ENCODE assay signal across 8 cellular contexts in the genomic region with DNA sequence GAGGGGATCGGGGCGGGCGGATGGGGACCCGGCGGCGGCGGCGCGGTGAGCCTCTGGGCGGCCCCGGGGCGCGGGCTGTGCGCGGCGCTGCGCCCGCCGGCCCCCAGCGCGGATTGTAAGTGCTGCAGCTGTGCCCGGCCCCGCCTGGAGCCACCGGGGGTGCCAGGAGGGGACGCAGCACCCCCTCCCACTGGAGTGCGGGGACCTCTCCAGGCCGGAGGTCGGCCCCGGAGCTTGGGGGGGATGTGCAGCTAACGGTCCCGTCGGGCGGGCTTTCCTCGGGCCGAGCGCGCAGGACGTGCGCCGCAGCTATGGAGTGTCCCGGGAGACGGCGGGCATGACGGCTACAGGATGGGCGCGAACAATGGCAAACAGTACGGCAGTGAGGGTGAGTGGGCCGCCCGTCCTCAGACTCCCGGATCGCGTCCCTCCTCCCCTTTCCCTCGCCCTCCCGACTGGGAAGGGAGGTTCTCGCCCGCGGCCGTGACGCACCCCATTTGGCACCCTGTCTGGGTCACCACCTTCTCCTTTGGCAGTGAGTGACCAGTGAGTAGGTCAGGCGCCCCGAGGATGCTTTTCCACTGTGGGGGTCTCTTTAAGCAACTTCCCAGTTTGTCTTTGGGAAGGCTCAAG. TPM values are rescaled to one million over a fixed set of nuclear protein-coding genes. Genes with fewer than 3 reads are reported as not detected.
A peak's percentile ranks its signal among the peaks of the same experiment; 100 is the strongest.
DNase-seq lines count a peak whose midpoint lies in the region; ATAC-seq and TF ChIP-seq lines count a peak whose summit lies in the region.

No MANE protein-coding gene starts in this region.

- ATAC-seq in GM21526 (IDR thresholded peaks at IDR 0.05; ENCODE audit: low FRiP score, unreplicated experiment): no peak
- ATAC-seq in activated CD8-positive, alpha-beta T cell treated with anti-CD3 and anti-CD28 coated beads, Interleukin-2, amount 10 ng/mL, durations not matched to agents 7 days and 5 days: no peak
- no peak for ATAC-seq in activated T-helper 17 cell treated with anti-CD3 and anti-CD28 coated beads, Interleukin-2, amount 50 U/mL, for 72 hours (replicated peaks)

- H3K36me3 Mint-ChIP-seq in activated CD8-positive, alpha-beta T cell treated with anti-CD3 and anti-CD28 coated beads, Interleukin-2, amount 10 ng/mL, durations not matched to agents 7 days and 5 days (ENCODE audit: low read depth): no peaks in the 10 kb centered on the region
- H3K36me3 Mint-ChIP-seq in activated T-helper 17 cell treated with anti-CD3 and anti-CD28 coated beads, Interleukin-2, amount 50 U/mL, for 72 hours (ENCODE audit: low read depth): no peaks in the 10 kb centered on the region

- TF ChIP-seq CTCF in BJ (IDR thresholded peaks at IDR 0.05; ENCODE audit: insufficient read depth, low read depth, low read length) (no peak), esophagus squamous epithelium (IDR thresholded peaks at IDR 0.05) (no peak)

- POLR2A ChIA-PET in BJ (lab: Charles Lee): interaction anchor here (1.6 kb wide), 1 partner anchor 9 kb away, joined by 4 read pairs; no protein-coding TSS in a partner anchor
- POLR2A ChIA-PET in activated CD8-positive, alpha-beta T cell treated with anti-CD3 and anti-CD28 coated beads, Interleukin-2, amount 10 ng/mL, durations not matched to agents 7 days and 5 days (lab: Charles Lee): no interaction called here

- H3K27ac ChIP-seq in esophagus squamous epithelium (peak overlapping the region; percentile 74 to 96 (median 90)), mucosa of rectum (ENCODE audit: low read depth in 2 of 2, low read length in 2 of 2) (peak overlapping the region; percentile 70 to 75)

- CTCF ChIA-PET in BJ (lab: Yijun Ruan, JAX): interaction anchor here (0.6 to 4.8 kb wide), 6 partner anchors 221 to 494 kb away, joined by 3 to 20 read pairs (median 7); no protein-coding TSS in a partner anchor
- CTCF ChIA-PET in activated CD8-positive, alpha-beta T cell treated with anti-CD3 and anti-CD28 coated beads, Interleukin-2, amount 10 ng/mL, durations not matched to agents 7 days and 5 days (lab: Charles Lee): no interaction called here

- intact Hi-C loops in esophagus squamous epithelium (cut with DNase I): no loop called here

- TF ChIP-seq POLR2A in esophagus squamous epithelium (IDR thresholded peaks at IDR 0.05): peak in 1 of 4 donors; percentile 3

- H3K4me3 Mint-ChIP-seq in activated CD8-positive, alpha-beta T cell treated with anti-CD3 and anti-CD28 coated beads, Interleukin-2, amount 10 ng/mL, durations not matched to agents 7 days and 5 days: no peak overlapping the region
- H3K4me3 Mint-ChIP-seq in activated T-helper 17 cell treated with anti-CD3 and anti-CD28 coated beads, Interleukin-2, amount 50 U/mL, for 72 hours: no peak overlapping the region

- no peaks in the 10 kb centered on the region for H3K27me3 ChIP-seq in BJ (ENCODE audit: control insufficient read depth, insufficient read depth, low read length)
- H3K27me3 ChIP-seq in MG63: peaks cover 2% of the 10 kb centered on the region; the same call in 1 of the 2 replicates
- peaks cover 0 to 14% (median 0%) of the 10 kb centered on the region in 4 donors for H3K27me3 ChIP-seq in esophagus squamous epithelium
- peaks cover 11 to 14% of the 10 kb centered on the region in 2 donors for H3K27me3 ChIP-seq in mucosa of rectum (ENCODE audit: control insufficient read depth in 2 of 2, insufficient read depth in 2 of 2, low read length in 2 of 2)

- H3K4me3 ChIP-seq in BJ (ENCODE audit: low read depth, low read length) (peak overlapping the region; percentile 77), MG63 (peak overlapping the region; percentile 84), esophagus squamous epithelium (peak overlapping the region; percentile 44 to 87 (median 65)), mucosa of rectum (ENCODE audit: low read length in 2 of 2) (peak overlapping the region; percentile 63 to 71)

- no peaks in the 10 kb centered on the region for H3K9me3 Mint-ChIP-seq in activated CD8-positive, alpha-beta T cell treated with anti-CD3 and anti-CD28 coated beads, Interleukin-2, amount 10 ng/mL, durations not matched to agents 7 days and 5 days (ENCODE audit: insufficient read depth)
- H3K9me3 Mint-ChIP-seq in activated T-helper 17 cell treated with anti-CD3 and anti-CD28 coated beads, Interleukin-2, amount 50 U/mL, for 72 hours: peaks cover 4% of the 10 kb centered on the region

- no peaks in the 10 kb centered on the region for H3K9me3 ChIP-seq in MG63
- no peaks in the 10 kb centered on the region for H3K9me3 ChIP-seq in esophagus squamous epithelium
- no peaks in the 10 kb centered on the region for H3K9me3 ChIP-seq in mucosa of rectum (ENCODE audit: control insufficient read depth in 2 of 2, low read length in 2 of 2)

- 1 to 12% methylated on average over 2 to 15 of the region's 61 CpGs for WGBS in esophagus squamous epithelium, 2 donors

- no peaks in the 10 kb centered on the region for H3K36me3 ChIP-seq in BJ (ENCODE audit: control insufficient read depth, insufficient read depth, low read length)
- peaks cover 29% of the 10 kb centered on the region for H3K36me3 ChIP-seq in MG63
- no peaks in the 10 kb centered on the region for H3K36me3 ChIP-seq in esophagus squamous epithelium
- no peaks in the 10 kb centered on the region for H3K36me3 ChIP-seq in mucosa of rectum (ENCODE audit: control insufficient read depth in 2 of 2, insufficient read depth in 2 of 2, low read length in 2 of 2)

- no peaks in the 10 kb centered on the region for H3K4me1 Mint-ChIP-seq in activated CD8-positive, alpha-beta T cell treated with anti-CD3 and anti-CD28 coated beads, Interleukin-2, amount 10 ng/mL, durations not matched to agents 7 days and 5 days (ENCODE audit: low read depth)
- H3K4me1 Mint-ChIP-seq in activated T-helper 17 cell treated with anti-CD3 and anti-CD28 coated beads, Interleukin-2, amount 50 U/mL, for 72 hours: no peaks in the 10 kb centered on the region

- H3K27me3 Mint-ChIP-seq in activated CD8-positive, alpha-beta T cell treated with anti-CD3 and anti-CD28 coated beads, Interleukin-2, amount 10 ng/mL, durations not matched to agents 7 days and 5 days (ENCODE audit: low read depth): peaks cover 30% of the 10 kb centered on the region
- peaks cover 19% of the 10 kb centered on the region for H3K27me3 Mint-ChIP-seq in activated T-helper 17 cell treated with anti-CD3 and anti-CD28 coated beads, Interleukin-2, amount 50 U/mL, for 72 hours

- no peak for DNase-seq in BJ (ENCODE audit: low read depth)
- peak; percentile 87 for DNase-seq in MG63
- no peak for DNase-seq in esophagus squamous epithelium (lab: John Stamatoyannopoulos, UW)
- DNase-seq in activated CD8-positive, alpha-beta T cell treated with anti-CD3 and anti-CD28 coated beads, Interleukin-2, amount 10 ng/mL, durations not matched to agents 7 days and 5 days: no peak
- no peak for DNase-seq in stimulated activated CD4-positive, alpha-beta T cell treated with anti-CD3 and anti-CD28 coated beads, Interleukin-12 subunit alpha, Interleukin-12 subunit beta, amount 100 ng/mL, for 4 hours

- H3K4me1 ChIP-seq in esophagus squamous epithelium: peaks cover 8 to 43% (median 15%) of the 10 kb centered on the region in 3 donors
- peaks cover 0 to 2% of the 10 kb centered on the region in 2 donors for H3K4me1 ChIP-seq in mucosa of rectum (ENCODE audit: control insufficient read depth in 2 of 2, insufficient read depth in 2 of 2, low read length in 2 of 2)

- peak overlapping the region in 1 of 2 donors; percentile 63 for H3K9ac ChIP-seq in mucosa of rectum (ENCODE audit: low read depth in 1 of 2, low read length in 2 of 2)

- no peak overlapping the region for H3K27ac Mint-ChIP-seq in activated CD8-positive, alpha-beta T cell treated with anti-CD3 and anti-CD28 coated beads, Interleukin-2, amount 10 ng/mL, durations not matched to agents 7 days and 5 days
- no peak overlapping the region for H3K27ac Mint-ChIP-seq in activated T-helper 17 cell treated with anti-CD3 and anti-CD28 coated beads, Interleukin-2, amount 50 U/mL, for 72 hours

RNA-seq across cellular contexts. Expression of gene FBXL7, which starts 0.5 kb away (rescaled TPM):
- polyA plus RNA-seq in BJ (2011; rRNA removed): 17.9 and 23.2 TPM in 2 replicates
- polyA minus RNA-seq in BJ (2011; rRNA and poly(A)+ RNA removed): 33.2 and 36.8 TPM in 2 replicates
- total RNA-seq in MG63 (2014; rRNA removed; shearing (Covaris generic); ENCODE audit: low replicate concordance): 9.4 and 17.9 TPM in 2 replicates
- total RNA-seq in esophagus squamous epithelium: 10 to 100 TPM in 1 of 4 donors, 1 to 10 TPM in 2, under 1 TPM in 1; 0.68 to 15.1 (median 2.8) TPM
- total RNA-seq in activated CD8-positive, alpha-beta T cell treated with anti-CD3 and anti-CD28 coated beads, Interleukin-2, amount 10 ng/mL, durations not matched to agents 7 days and 5 days: not detected
- not detected for total RNA-seq in activated T-helper 17 cell treated with anti-CD3 and anti-CD28 coated beads, Interleukin-2, amount 50 U/mL, for 72 hours
